Comparison of ENCODE assay signal across 13 cellular contexts in the genomic region with DNA sequence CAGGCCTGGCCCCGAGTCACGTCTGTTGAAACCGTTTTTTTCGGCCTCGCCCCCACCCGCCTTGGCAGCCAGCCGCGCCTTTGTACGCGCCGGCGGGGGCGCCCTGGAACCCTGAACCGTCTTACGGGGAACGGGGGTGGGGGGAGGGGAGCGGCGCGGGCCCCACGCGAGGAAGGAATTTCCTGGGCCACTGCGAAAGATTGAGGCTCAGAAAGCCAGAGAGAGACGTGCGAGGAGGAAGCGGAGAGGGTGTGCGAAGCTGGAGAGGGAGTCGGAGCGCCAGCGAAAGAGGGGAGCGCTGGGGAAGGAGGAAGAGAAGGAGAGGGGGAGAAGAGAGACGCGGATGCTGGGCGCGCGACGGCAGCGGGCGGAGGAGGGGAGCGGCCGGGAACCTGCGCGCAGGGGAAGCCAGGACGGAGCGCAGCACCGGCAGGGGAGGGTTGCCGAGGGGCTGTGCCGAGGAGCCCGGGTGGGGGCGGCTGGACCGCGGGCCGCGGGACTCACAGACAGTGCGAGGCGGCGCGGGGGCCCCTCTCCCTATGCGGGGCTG. TPM values are rescaled to one million over a fixed set of nuclear protein-coding genes. Genes with fewer than 3 reads are reported as not detected.
DNase-seq lines count a peak whose midpoint lies in the region; ATAC-seq and TF ChIP-seq lines count a peak whose summit lies in the region.
"Had no signal": no experiment of that assay in that cellular context is flagged by ENCODE, and none has a peak within 500 bp of the region (broad histone marks: within the 10 kb centered on the region; RNA-seq: fewer than 3 reads in every experiment).

No MANE protein-coding gene starts in this region.

- H3K4me3 ChIP-seq in right atrium auricular region, result peak overlapping the region in 1 of 2 donors; percentile 47
- peak overlapping the region; percentile 18 for H3K4me3 ChIP-seq in NT2/D1 (ENCODE audit: insufficient read length, low read depth)
- peak overlapping the region; percentile 17 for H3K4me3 ChIP-seq in iPS-18a (ENCODE audit: low read length)
- no peak overlapping the region for H3K4me3 ChIP-seq in CD8-positive, alpha-beta memory T cell (ENCODE audit: low read length)
- H3K4me3 ChIP-seq: BLaER1 treated with 17β-estradiol and CSF1 and Interleukin-3, amounts not matched to agents 10 nM and 100 nM had no signal

- H3K27me3 ChIP-seq in right atrium auricular region, result peaks cover 47 to 65% of the 10 kb centered on the region in 2 donors
- H3K27me3 ChIP-seq in NT2/D1 (ENCODE audit: insufficient read depth, insufficient read length), result peaks cover 98% of the 10 kb centered on the region
- H3K27me3 ChIP-seq in iPS-18a (ENCODE audit: control insufficient read depth, insufficient read depth, low read length), result peaks cover 100% of the 10 kb centered on the region
- H3K27me3 ChIP-seq in CD8-positive, alpha-beta memory T cell (ENCODE audit: insufficient read depth, low read length, poor library complexity, severe bottlenecking), result peaks cover 22% of the 10 kb centered on the region

- intact Hi-C loops in Right ventricle myocardium inferior (cut with DNase I), result no loop called here

- H3K9me3 Mint-ChIP-seq in stimulated activated naive CD8-positive, alpha-beta T cell treated with anti-CD3 and anti-CD28 coated beads, Interleukin-15, amount 100 ng/mL, for 72 hours, result no peaks in the 10 kb centered on the region
- H3K9me3 Mint-ChIP-seq in CD8-positive, alpha-beta memory T cell, result peaks cover 0 to 4% (median 0%) of the 10 kb centered on the region in 5 donors
- H3K9me3 Mint-ChIP-seq: activated T-helper 2 cell treated with anti-CD3 and anti-CD28 coated beads, Interferon-gamma antibody, Interleukin-2, Interleukin-4, amounts not matched to agents 10 μg/mL and 5 μg/mL and 100 μg/mL, durations not matched to agents 14 hours and 24 hours and 36 hours had no signal

- peaks cover 44% of the 10 kb centered on the region for H3K4me1 Mint-ChIP-seq in stimulated activated naive CD8-positive, alpha-beta T cell treated with anti-CD3 and anti-CD28 coated beads, Interleukin-15, amount 100 ng/mL, for 72 hours
- peaks cover 11 to 41% (median 13%) of the 10 kb centered on the region in 3 donors for H3K4me1 Mint-ChIP-seq in CD8-positive, alpha-beta memory T cell

- no peak for TF ChIP-seq CTCF in right atrium auricular region (IDR thresholded peaks at IDR 0.05)

- DNase-seq in Right ventricle myocardium inferior (ENCODE audit: missing footprints) (peak; percentile 34), right atrium auricular region (ENCODE audit: low spot score) (no peak), NT2/D1 (ENCODE audit: low read depth, low spot score) (no peak), superior temporal gyrus (ENCODE audit: extremely low spot score) (no peak)
- no peak for DNase-seq in stimulated activated naive CD8-positive, alpha-beta T cell treated with anti-CD3 and anti-CD28 coated beads, Interleukin-15, amount 100 ng/mL, for 72 hours
- DNase-seq in CD8-positive, alpha-beta memory T cell, result no peak
- DNase-seq in stimulated activated CD4-positive, alpha-beta T cell treated with anti-CD3 and anti-CD28 coated beads, Interleukin-2, amount 100 ng/mL, for 48 hours, result no peak
- DNase-seq: central memory CD4-positive, alpha-beta T cell; erythroblast; SHP77 had no signal

- peak overlapping the region; percentile 50 to 69 for H3K4me3 Mint-ChIP-seq in stimulated activated naive CD8-positive, alpha-beta T cell treated with anti-CD3 and anti-CD28 coated beads, Interleukin-15, amount 100 ng/mL, for 72 hours
- peak overlapping the region in 3 of 7 donors; percentile 52 to 70 (median 58) for H3K4me3 Mint-ChIP-seq in CD8-positive, alpha-beta memory T cell

- ATAC-seq in Right ventricle myocardium inferior, result no peak
- ATAC-seq in stimulated activated naive CD8-positive, alpha-beta T cell treated with anti-CD3 and anti-CD28 coated beads, Interleukin-15, amount 100 ng/mL, for 72 hours, result no peak

- H3K9me3 ChIP-seq in right atrium auricular region, result no peaks in the 10 kb centered on the region
- H3K9me3 ChIP-seq in NT2/D1 (ENCODE audit: insufficient read depth, low read length), result no peaks in the 10 kb centered on the region
- no peaks in the 10 kb centered on the region for H3K9me3 ChIP-seq in iPS-18a (ENCODE audit: control insufficient read depth, low read depth, low read length)
- H3K9me3 ChIP-seq in CD8-positive, alpha-beta memory T cell (ENCODE audit: low read length), result no peaks in the 10 kb centered on the region

- H3K36me3 ChIP-seq in right atrium auricular region (no peaks in the 10 kb centered on the region), NT2/D1 (ENCODE audit: insufficient read depth, insufficient read length, low read length) (no peaks in the 10 kb centered on the region), iPS-18a (ENCODE audit: control insufficient read depth, low read depth, low read length) (no peaks in the 10 kb centered on the region)
- H3K36me3 ChIP-seq in CD8-positive, alpha-beta memory T cell (ENCODE audit: insufficient read depth, low read length), result no peaks in the 10 kb centered on the region
- H3K36me3 ChIP-seq: BLaER1 treated with 17β-estradiol and CSF1 and Interleukin-3, amounts not matched to agents 10 nM and 100 nM had no signal

- POLR2A ChIA-PET in CD8-positive, alpha-beta memory T cell (lab: Charles Lee), result no interaction called here

- CTCF ChIA-PET in CD8-positive, alpha-beta memory T cell (lab: Charles Lee), result no interaction called here

- peaks cover 0 to 53% of the 10 kb centered on the region in 2 donors for H3K4me1 ChIP-seq in right atrium auricular region
- H3K4me1 ChIP-seq in NT2/D1 (ENCODE audit: insufficient read depth, insufficient read length), result peaks cover 17% of the 10 kb centered on the region
- peaks cover 10% of the 10 kb centered on the region for H3K4me1 ChIP-seq in iPS-18a (ENCODE audit: control insufficient read depth, low read depth, low read length)
- peaks cover 12% of the 10 kb centered on the region for H3K4me1 ChIP-seq in CD8-positive, alpha-beta memory T cell (ENCODE audit: insufficient read depth, low read length)
- H3K4me1 ChIP-seq: BLaER1 treated with 17β-estradiol and CSF1 and Interleukin-3, amounts not matched to agents 10 nM and 100 nM had no signal

- no peak overlapping the region for H3K27ac Mint-ChIP-seq in stimulated activated naive CD8-positive, alpha-beta T cell treated with anti-CD3 and anti-CD28 coated beads, Interleukin-15, amount 100 ng/mL, for 72 hours
- no peak overlapping the region for H3K27ac Mint-ChIP-seq in CD8-positive, alpha-beta memory T cell
- H3K27ac Mint-ChIP-seq: activated T-helper 2 cell treated with anti-CD3 and anti-CD28 coated beads, Interferon-gamma antibody, Interleukin-2, Interleukin-4, amounts not matched to agents 10 μg/mL and 5 μg/mL and 100 μg/mL, durations not matched to agents 14 hours and 24 hours and 36 hours had no signal

- H3K27ac ChIP-seq in right atrium auricular region (no peak overlapping the region), iPS-18a (ENCODE audit: low read length) (no peak overlapping the region)
- no peak overlapping the region for H3K27ac ChIP-seq in CD8-positive, alpha-beta memory T cell (ENCODE audit: low read depth, low read length)
- H3K27ac ChIP-seq: BLaER1 treated with 17β-estradiol and CSF1 and Interleukin-3, amounts not matched to agents 10 nM and 100 nM had no signal

- H3K9ac ChIP-seq in NT2/D1 (ENCODE audit: insufficient read length, low read depth) (peak overlapping the region; percentile 56), iPS-18a (ENCODE audit: low read length) (no peak overlapping the region)
- H3K9ac ChIP-seq: BLaER1 treated with 17β-estradiol and CSF1 and Interleukin-3, amounts not matched to agents 10 nM and 100 nM had no signal

- no peaks in the 10 kb centered on the region for H3K36me3 Mint-ChIP-seq in CD8-positive, alpha-beta memory T cell

- H3K27me3 Mint-ChIP-seq in stimulated activated naive CD8-positive, alpha-beta T cell treated with anti-CD3 and anti-CD28 coated beads, Interleukin-15, amount 100 ng/mL, for 72 hours, result peaks cover 100% of the 10 kb centered on the region
- H3K27me3 Mint-ChIP-seq in CD8-positive, alpha-beta memory T cell, result peaks cover 52 to 62% of the 10 kb centered on the region in 2 donors

RNA-seq across cellular contexts. Expression of gene PRDM12, which starts 4.6 kb away (rescaled TPM):
- total RNA-seq in Right ventricle myocardium inferior (not detected), right atrium auricular region (not detected)
- under 1 TPM in 1 of 2 experiments, not detected in 1; 0.11 TPM for total RNA-seq in CD8-positive, alpha-beta memory T cell
- polyA plus RNA-seq in CD8-positive, alpha-beta memory T cell, result not detected

RNA-seq across cellular contexts. Expression of gene EXOSC2, which starts 33.8 kb away (rescaled TPM):
- 11.2 TPM for total RNA-seq in Right ventricle myocardium inferior
- total RNA-seq in right atrium auricular region, result 10 to 100 TPM in 1 of 2 donors, 1 to 10 TPM in 1; 7.3 to 15.9 TPM
- total RNA-seq in CD8-positive, alpha-beta memory T cell, result 10 to 100 TPM; 83.5 to 88.4 TPM
- 24.2 TPM for polyA plus RNA-seq in CD8-positive, alpha-beta memory T cell
